8 cellular contexts compared by ENCODE assay signal in the genomic region with DNA sequence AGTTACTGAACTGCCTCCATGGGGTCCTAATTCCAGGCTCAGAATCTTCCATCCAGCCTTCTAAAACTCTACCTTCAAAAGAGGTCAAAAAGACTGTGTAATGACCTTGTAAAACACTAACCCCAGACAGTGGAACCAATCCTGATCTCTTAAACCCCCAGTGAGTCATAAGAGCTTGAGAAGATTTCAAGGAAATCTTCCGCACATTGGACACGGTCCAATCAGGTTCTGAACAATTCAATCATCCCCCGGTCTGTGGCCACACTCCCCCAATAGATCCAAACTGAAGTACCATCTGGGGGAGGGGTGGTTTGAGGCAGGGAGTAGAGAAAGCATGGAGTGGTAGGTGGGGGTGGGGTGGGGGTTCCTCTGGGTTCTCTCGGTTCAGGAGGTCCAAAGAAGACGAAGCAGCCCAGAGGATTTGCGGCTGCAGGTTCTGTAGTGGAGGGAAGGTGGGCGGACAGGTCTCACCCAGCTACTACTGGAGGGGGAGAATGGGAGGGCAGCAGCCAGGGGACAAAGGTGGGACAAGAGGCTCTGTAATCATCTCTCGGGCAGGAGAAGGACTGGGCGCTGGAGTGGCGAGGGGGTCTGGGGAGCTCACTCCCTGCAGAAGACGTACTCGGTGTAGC. TPM values are rescaled to one million over a fixed set of nuclear protein-coding genes. Genes with fewer than 3 reads are reported as not detected.
DNase-seq lines count a peak whose midpoint lies in the region; ATAC-seq and TF ChIP-seq lines count a peak whose summit lies in the region.

No MANE protein-coding gene starts in this region.

- H3K27me3 Mint-ChIP-seq in naive B cell = peaks cover 0 to 1% (median 0%) of the 10 kb centered on the region in 3 donors

- H3K9me3 ChIP-seq in BE2C (no peaks in the 10 kb centered on the region), Loucy (ENCODE audit: insufficient read depth, low read depth, low read length) (no peaks in the 10 kb centered on the region)

- peaks cover 14 to 26% (median 22%) of the 10 kb centered on the region in 3 donors for H3K4me1 Mint-ChIP-seq in naive B cell

- H2AFZ ChIP-seq in Loucy (ENCODE audit: low read length) = peak overlapping the region; percentile 98

- DNase-seq in BE2C (no peak), naive B cell (no peak), cerebellar cortex (ENCODE audit: low spot score) (no peak), OCI-M1 (lab: John Stamatoyannopoulos, UW) (no peak), NOMO-1 treated with DMSO at 0.1 percent for 48 hours (lab: John Stamatoyannopoulos, UW; ENCODE audit: unreplicated experiment) (no peak)

- peak overlapping the region; percentile 68 for H3K9ac ChIP-seq in Loucy (ENCODE audit: low read depth, low read length, poor library complexity, severe bottlenecking)

- H3K4me3 Mint-ChIP-seq in naive B cell = peak overlapping the region; percentile 78 to 92 (median 89)

- TF ChIP-seq CTCF in BE2C (IDR thresholded peaks at IDR 0.05; ENCODE audit: low read depth, low read length) (no peak), Loucy (conservative IDR thresholded peaks at IDR 0.05; ENCODE audit: low read length) (no peak)

- ATAC-seq in naive B cell (ENCODE audit: low read depth in 2 of 2) (no peak), HG02884 (IDR thresholded peaks at IDR 0.05; ENCODE audit: unreplicated experiment) (no peak)

- no peaks in the 10 kb centered on the region for H3K79me2 ChIP-seq in Loucy (ENCODE audit: insufficient read depth, low read length)

- H3K4me2 ChIP-seq in Loucy (ENCODE audit: low read depth, low read length, poor library complexity, severe bottlenecking) = peak overlapping the region; percentile 95

- no peaks in the 10 kb centered on the region for H3K9me2 ChIP-seq in Loucy (replicated peaks; ENCODE audit: low read depth, low read length)

- H3K36me3 ChIP-seq in BE2C (no peaks in the 10 kb centered on the region), Loucy (ENCODE audit: insufficient read depth, low read length) (no peaks in the 10 kb centered on the region)

- H3K4me3 ChIP-seq in BE2C (ENCODE audit: low read depth, low read length) = peak overlapping the region; percentile 65
- peak overlapping the region; percentile 85 for H3K4me3 ChIP-seq in Loucy (ENCODE audit: low read length, poor library complexity, severe bottlenecking)

- H3K9me3 Mint-ChIP-seq in naive B cell = no peaks in the 10 kb centered on the region

- H3K4me1 ChIP-seq in BE2C (no peaks in the 10 kb centered on the region), Loucy (ENCODE audit: insufficient read depth, low read length, poor library complexity, severe bottlenecking) (peaks cover 24% of the 10 kb centered on the region)

- H3K27ac Mint-ChIP-seq in naive B cell = peak overlapping the region in 2 of 6 donors; percentile 47 to 72

- H3K27me3 ChIP-seq in BE2C (peaks cover 22% of the 10 kb centered on the region), Loucy (ENCODE audit: insufficient read depth, low read length, poor library complexity, severe bottlenecking) (peaks cover 6% of the 10 kb centered on the region)

- H3K27ac ChIP-seq in cingulate gyrus (ENCODE audit: low read depth, low read length) = peak overlapping the region; percentile 49

- H4K20me1 ChIP-seq in Loucy (ENCODE audit: insufficient read depth, low read length, poor library complexity, severe bottlenecking) = no peaks in the 10 kb centered on the region

- H3K36me3 Mint-ChIP-seq in naive B cell = no peaks in the 10 kb centered on the region

- peaks cover 8% of the 10 kb centered on the region; the same call in 1 of the 2 replicates for H3F3A ChIP-seq in Loucy (ENCODE audit: low read depth)

RNA-seq across cellular contexts. Expression of gene KCTD12, which starts 1.5 kb away (rescaled TPM):
- polyA plus RNA-seq in BE2C (2012; ENCODE audit: insufficient read depth, insufficient read length, low read depth) = 6.0 TPM
- polyA plus RNA-seq in naive B cell (ENCODE audit: low read depth in 6 of 6) = under 1 TPM; 0.10 to 0.27 (median 0.14) TPM
